ENCODE assay signal across 8 cellular contexts in the genomic region with DNA sequence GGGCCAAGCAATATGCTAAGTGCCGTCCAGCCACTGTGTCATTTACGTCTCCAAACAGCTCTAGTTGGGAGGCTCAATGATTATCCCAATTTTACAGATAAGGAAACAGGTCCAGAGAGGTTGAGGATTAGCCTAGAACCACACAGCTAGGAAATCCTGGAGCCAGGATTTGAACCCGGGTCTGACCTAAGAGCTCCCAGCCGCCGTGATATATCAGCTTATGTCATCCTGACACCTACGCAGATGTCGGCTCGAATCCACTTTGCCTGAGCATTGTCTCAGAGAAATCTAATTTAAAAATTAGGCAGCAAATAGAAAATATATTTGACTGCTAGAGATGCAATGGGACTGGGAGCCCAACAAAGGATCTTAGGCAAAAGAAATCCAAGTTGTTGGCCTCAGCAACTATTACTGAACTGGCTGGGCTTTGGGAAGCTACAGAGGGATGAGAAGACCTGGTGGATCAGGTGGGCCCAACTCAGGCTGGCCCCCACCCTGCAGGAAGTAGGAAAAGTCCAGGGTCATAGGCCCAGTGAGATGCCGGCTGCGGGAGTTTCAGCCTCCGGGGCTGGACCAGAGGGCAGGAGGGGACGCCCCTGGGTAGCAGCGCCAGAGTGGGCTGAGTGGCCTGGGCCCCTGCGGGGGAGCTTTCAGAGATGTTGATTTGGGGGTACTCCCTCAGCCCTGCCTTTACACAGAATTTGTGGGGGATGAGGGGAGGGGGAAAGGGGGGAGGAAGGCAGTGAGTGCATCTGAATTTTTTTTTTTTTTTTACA. TPM values are rescaled to one million over a fixed set of nuclear protein-coding genes. Genes with fewer than 3 reads are reported as not detected.
DNase-seq lines count a peak whose midpoint lies in the region; ATAC-seq and TF ChIP-seq lines count a peak whose summit lies in the region.

No MANE protein-coding gene starts in this region.

- CTCF ChIA-PET in activated naive CD4-positive, alpha-beta T cell treated with anti-CD3 and anti-CD28 coated beads, Interleukin-2, amount 10 ng/mL, durations not matched to agents 7 days and 5 days (lab: Charles Lee) = interaction anchor here (0.8 to 10.0 kb wide), 22 partner anchors 9 to 292 kb away, joined by 3 to 122 read pairs (median 6); a partner anchor contains a TSS

- peak overlapping the region; percentile 50 for H3K4me3 Mint-ChIP-seq in activated naive CD4-positive, alpha-beta T cell treated with anti-CD3 and anti-CD28 coated beads, Interleukin-2, amount 10 ng/mL, durations not matched to agents 7 days and 5 days
- H3K4me3 Mint-ChIP-seq in natural killer cell = peak overlapping the region; percentile 77
- no peak overlapping the region for H3K4me3 Mint-ChIP-seq in progenitor cell of endocrine pancreas (ENCODE audit: low read depth)

- H3K9me3 Mint-ChIP-seq in activated naive CD4-positive, alpha-beta T cell treated with anti-CD3 and anti-CD28 coated beads, Interleukin-2, amount 10 ng/mL, durations not matched to agents 7 days and 5 days = peaks cover 16% of the 10 kb centered on the region
- H3K9me3 Mint-ChIP-seq in natural killer cell (peaks cover 2 to 3% of the 10 kb centered on the region in 2 donors), progenitor cell of endocrine pancreas (ENCODE audit: low read depth) (no peaks in the 10 kb centered on the region)

- H3K4me1 Mint-ChIP-seq in activated naive CD4-positive, alpha-beta T cell treated with anti-CD3 and anti-CD28 coated beads, Interleukin-2, amount 10 ng/mL, durations not matched to agents 7 days and 5 days = peaks cover 87% of the 10 kb centered on the region
- H3K4me1 Mint-ChIP-seq in natural killer cell (peaks cover 0 to 28% of the 10 kb centered on the region in 2 donors), progenitor cell of endocrine pancreas (ENCODE audit: low read depth) (peaks cover 14% of the 10 kb centered on the region)

- H3K27ac Mint-ChIP-seq in activated naive CD4-positive, alpha-beta T cell treated with anti-CD3 and anti-CD28 coated beads, Interleukin-2, amount 10 ng/mL, durations not matched to agents 7 days and 5 days = peak overlapping the region; percentile 99
- H3K27ac Mint-ChIP-seq in natural killer cell (peak overlapping the region; percentile 94 to 95), progenitor cell of endocrine pancreas (no peak overlapping the region)

- no peak for TF ChIP-seq POLR2A in lower leg skin (IDR thresholded peaks at IDR 0.05)

- 56 to 76% methylated on average over 14 of the region's 14 CpGs for WGBS in lower leg skin, 2 donors

- TF ChIP-seq CTCF in natural killer cell (IDR thresholded peaks at IDR 0.05) (no peak), progenitor cell of endocrine pancreas (IDR thresholded peaks at IDR 0.05; ENCODE audit: unreplicated experiment) (no peak), lower leg skin (IDR thresholded peaks at IDR 0.05) (no peak)

- H3K36me3 Mint-ChIP-seq in activated naive CD4-positive, alpha-beta T cell treated with anti-CD3 and anti-CD28 coated beads, Interleukin-2, amount 10 ng/mL, durations not matched to agents 7 days and 5 days = peaks cover 54% of the 10 kb centered on the region
- H3K36me3 Mint-ChIP-seq in natural killer cell = peaks cover 6% of the 10 kb centered on the region
- peaks cover 4% of the 10 kb centered on the region for H3K36me3 Mint-ChIP-seq in progenitor cell of endocrine pancreas (ENCODE audit: insufficient read depth)

- no peak for DNase-seq in activated naive CD4-positive, alpha-beta T cell treated with anti-CD3 and anti-CD28 coated beads, Interleukin-2, amount 10 ng/mL, durations not matched to agents 7 days and 5 days
- DNase-seq in natural killer cell (peak; percentile 33), progenitor cell of endocrine pancreas (ENCODE audit: low spot score, unreplicated experiment) (no peak), SIG-M5 (lab: John Stamatoyannopoulos, UW) (no peak), lower leg skin (ENCODE audit: low spot score in 2 of 2) (no peak), NCI-H2171 treated with DMSO at 0.1 percent for 48 hours (lab: John Stamatoyannopoulos, UW) (no peak)

- no peak overlapping the region for H3K4me3 ChIP-seq in lower leg skin (ENCODE audit: low read depth, poor library complexity, severe bottlenecking)

- intact Hi-C loops in natural killer cell (cut with micrococcal nuclease) = loop anchor here (1.0 to 5.0 kb wide), 5 partner anchors 35 to 130 kb away; a partner anchor contains a TSS
- intact Hi-C loops in lower leg skin (cut with DNase I; ENCODE audit: low total_unique reads) = no loop called here

- ATAC-seq in GM18517 (IDR thresholded peaks at IDR 0.05; ENCODE audit: unreplicated experiment) (peak; percentile 5), HG03064 (IDR thresholded peaks at IDR 0.05; ENCODE audit: low read depth, unreplicated experiment) (peak; percentile 15), natural killer cell (peak; percentile 3 to 5 (median 4))

- H3K27me3 Mint-ChIP-seq in activated naive CD4-positive, alpha-beta T cell treated with anti-CD3 and anti-CD28 coated beads, Interleukin-2, amount 10 ng/mL, durations not matched to agents 7 days and 5 days = no peaks in the 10 kb centered on the region
- H3K27me3 Mint-ChIP-seq in natural killer cell (ENCODE audit: low read depth in 2 of 2) = no peaks in the 10 kb centered on the region
- no peaks in the 10 kb centered on the region for H3K27me3 Mint-ChIP-seq in progenitor cell of endocrine pancreas

RNA-seq across cellular contexts. Expression of a gene that starts 35.1 kb away (rescaled TPM):
- total RNA-seq in natural killer cell = 10 to 100 TPM; 24.3 to 45.7 (median 26.5) TPM
- not detected in 2 replicates for total RNA-seq in progenitor cell of endocrine pancreas
- total RNA-seq in lower leg skin = under 1 TPM; 0.15 to 0.58 (median 0.37) TPM

RNA-seq across cellular contexts. Expression of a gene that starts 53.1 kb away (rescaled TPM):
- total RNA-seq in natural killer cell (10 to 100 TPM; 70.2 to 87.2 (median 86.0) TPM), progenitor cell of endocrine pancreas (23.4 and 23.6 TPM in 2 replicates), lower leg skin (10 to 100 TPM; 22.3 to 35.0 (median 25.1) TPM)

Comparison
In these comparisons a context has a peak if more than half of its experiments do, and no peak if none do; other contexts are left out.
1. RNA of a gene that starts 35.1 kb away (total RNA-seq): 24.3 to 45.7 TPM in natural killer cell; 0.15 to 0.58 TPM in lower leg skin and not detected in progenitor cell of endocrine pancreas; every median in the first group is over 10 times any median in the second.
2. Peak in every context shown above with its lines, with median percentiles within 50 percentile points of each other: ATAC-seq.